ENCODE assay signal across 25 cellular contexts in the genomic region with DNA sequence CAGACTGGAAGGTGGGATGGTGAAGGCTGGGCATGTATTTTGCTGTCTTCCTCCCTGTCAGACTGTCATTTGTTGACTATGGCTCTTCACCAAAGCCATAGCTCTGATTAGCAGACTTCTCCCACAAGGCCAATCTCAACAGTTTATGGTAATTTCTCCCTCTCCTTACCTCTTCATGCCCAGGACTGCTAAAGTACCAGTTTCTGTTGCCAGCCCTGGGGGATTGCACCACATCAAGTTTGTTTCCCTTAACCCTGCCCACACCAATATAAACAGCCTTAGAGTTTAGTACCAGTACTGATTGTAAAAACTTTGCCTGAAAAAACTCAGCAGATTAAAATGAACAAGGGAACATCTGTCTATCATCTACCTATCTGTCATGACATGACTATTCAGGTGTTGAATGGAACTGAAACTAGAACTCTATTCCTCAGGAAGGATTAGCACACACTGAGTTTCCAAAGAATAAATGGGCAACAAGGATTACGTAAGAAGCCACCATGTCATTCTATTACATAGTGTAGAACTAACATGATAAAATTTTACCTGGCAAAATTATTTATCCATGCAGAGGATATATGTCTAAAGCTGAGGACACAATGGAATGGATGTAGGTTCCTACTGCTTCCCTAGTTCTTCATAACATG. TPM values are rescaled to one million over a fixed set of nuclear protein-coding genes. Genes with fewer than 3 reads are reported as not detected.
DNase-seq lines count a peak whose midpoint lies in the region; ATAC-seq, FAIRE-seq and TF ChIP-seq lines count a peak whose summit lies in the region.
"Had no signal": no experiment of that assay in that cellular context is flagged by ENCODE, and none has a peak within 500 bp of the region (broad histone marks: within the 10 kb centered on the region; RNA-seq: fewer than 3 reads in every experiment).

No MANE protein-coding gene starts in this region.

- H4K20me1 ChIP-seq in K562 (replicated peaks; ENCODE audit: control insufficient read depth, insufficient read depth, low read length), result no peaks in the 10 kb centered on the region

- TF ChIP-seq EP300 in K562 (IDR thresholded peaks at IDR 0.05; ENCODE audit: low read length) (no peak), tibial nerve (IDR thresholded peaks at IDR 0.05) (no peak)

- TF ChIP-seq POLR2A in K562 (conservative IDR thresholded peaks at IDR 0.05), result no peak
- TF ChIP-seq POLR2A in tibial nerve (IDR thresholded peaks at IDR 0.05), result no peak

- H3K36me3 Mint-ChIP-seq in CD14-positive monocyte, result peaks cover 76 to 96% of the 10 kb centered on the region in 2 donors
- peaks cover 30% of the 10 kb centered on the region for H3K36me3 Mint-ChIP-seq in progenitor cell of endocrine pancreas (ENCODE audit: insufficient read depth)

- TF ChIP-seq CTCF in CD14-positive monocyte (IDR thresholded peaks at IDR 0.05) (no peak), K562 (IDR thresholded peaks at IDR 0.05 in 2 of 3, conservative IDR thresholded peaks at IDR 0.05 in 1 of 3; ENCODE audit: insufficient read depth in 2 of 3, low read depth in 1 of 3, low read length in 3 of 3) (no peak), left lung (IDR thresholded peaks at IDR 0.05) (no peak), progenitor cell of endocrine pancreas (IDR thresholded peaks at IDR 0.05; ENCODE audit: unreplicated experiment) (no peak), GM20000 (IDR thresholded peaks at IDR 0.05; ENCODE audit: extremely low read depth, missing control alignments) (no peak), tibial nerve (IDR thresholded peaks at IDR 0.05) (no peak)

- H3K9me1 ChIP-seq in K562 (ENCODE audit: control insufficient read depth, insufficient read depth, low read length), result no peaks in the 10 kb centered on the region

- no peaks in the 10 kb centered on the region for H3K27me3 ChIP-seq in K562 (ENCODE audit: control insufficient read depth in 2 of 2, insufficient read depth in 2 of 2, low read length in 2 of 2)
- no peaks in the 10 kb centered on the region for H3K27me3 ChIP-seq in left lung
- H3K27me3 ChIP-seq in tibial nerve, result no peaks in the 10 kb centered on the region

- CTCF ChIA-PET in K562 (lab: Yijun Ruan, JAX; ENCODE audit: low intra/inter-chr PET ratio), result no interaction called here

- DNase-seq in CD14-positive monocyte (ENCODE audit: low spot score), result no peak
- no peak for DNase-seq in K562 (ENCODE audit: extremely low read depth in 1 of 4, low spot score in 3 of 4)
- no peak for DNase-seq in left lung
- DNase-seq in progenitor cell of endocrine pancreas (ENCODE audit: low spot score, unreplicated experiment), result no peak
- no peak for DNase-seq in caudate nucleus (lab: John Stamatoyannopoulos, UW)
- no peak for DNase-seq in GM20000 (ENCODE audit: low spot score)
- DNase-seq in tibial nerve (ENCODE audit: low spot score in 2 of 2), result no peak
- DNase-seq: CD4-positive, alpha-beta memory T cell; DMS53; EL; GOT3; Kasumi-1; MM.1S; NCI-H1694 treated with DMSO at 0.1 percent for 48 hours; NCI-H2107; NCI-H510A; NCI-H748 treated with DMSO at 0.1 percent for 48 hours had no signal

- H3K27me3 Mint-ChIP-seq in CD14-positive monocyte (ENCODE audit: low read depth in 3 of 3) (no peaks in the 10 kb centered on the region), progenitor cell of endocrine pancreas (no peaks in the 10 kb centered on the region)
- H3K27me3 Mint-ChIP-seq: CD4-positive, alpha-beta memory T cell; IgD-negative memory B cell had no signal

- no TSS peak for BruUV-seq in K562 (replicated peaks; lab: Mats Ljungman, UMichigan)

- H2AFZ ChIP-seq in K562 (ENCODE audit: low read depth, low read length), result no peak overlapping the region

- no peak overlapping the region for H3K4me2 ChIP-seq in K562 (ENCODE audit: insufficient read depth, low read length)

- H3K4me3 ChIP-seq in K562 (no peak overlapping the region), left lung (no peak overlapping the region), tibial nerve (no peak overlapping the region)

- peaks cover 15% of the 10 kb centered on the region for H3K4me1 Mint-ChIP-seq in CD14-positive monocyte
- H3K4me1 Mint-ChIP-seq in progenitor cell of endocrine pancreas (ENCODE audit: low read depth), result peaks cover 3% of the 10 kb centered on the region

- H3K27ac Mint-ChIP-seq in CD14-positive monocyte (peak overlapping the region in 4 of 7 donors; percentile 33 to 75 (median 56)), progenitor cell of endocrine pancreas (peak overlapping the region; percentile 28)

- no peaks in the 10 kb centered on the region for H3K9me3 Mint-ChIP-seq in CD14-positive monocyte
- no peaks in the 10 kb centered on the region for H3K9me3 Mint-ChIP-seq in progenitor cell of endocrine pancreas (ENCODE audit: low read depth)
- H3K9me3 Mint-ChIP-seq: CD4-positive, alpha-beta memory T cell; IgD-negative memory B cell had no signal

- WGBS in K562 (ENCODE audit: insufficient coverage, low coverage, missing lambda C conversion rate), result 75% methylated on average over 1 of the region's 1 CpG
- 97 to 100% methylated on average over 1 of the region's 1 CpG for WGBS in tibial nerve, 2 donors

- no peak for FAIRE-seq in K562 (lab: Jason Lieb, UNC)
- FAIRE-seq: A204.1, GM12891, GM19239, RCC 7860 had no signal

- H3K27ac ChIP-seq in K562 (ENCODE audit: extremely low read depth, low read depth, low read length) (no peak overlapping the region), left lung (peak overlapping the region in 1 of 2 donors; percentile 9), caudate nucleus (ENCODE audit: low read depth, low read length) (no peak overlapping the region), tibial nerve (peak overlapping the region in 2 of 4 donors; percentile 7 to 24)

- no peak overlapping the region for H3K9ac ChIP-seq in K562 (ENCODE audit: insufficient read depth in 1 of 2, low read depth in 2 of 2, low read length in 2 of 2)

- H3K4me1 ChIP-seq in K562 (replicated peaks in 1 of 2; ENCODE audit: control insufficient read depth in 2 of 2, insufficient read depth in 2 of 2, low read length in 2 of 2), result no peaks in the 10 kb centered on the region
- H3K4me1 ChIP-seq in left lung, result peaks cover 0 to 14% of the 10 kb centered on the region in 2 donors
- peaks cover 0 to 17% (median 0%) of the 10 kb centered on the region in 4 donors for H3K4me1 ChIP-seq in tibial nerve

- TF ChIP-seq RAD21 in K562 (CRISPR knock-in tag; conservative IDR thresholded peaks at IDR 0.05 in 1 of 2, IDR thresholded peaks at IDR 0.05 in 1 of 2), result no peak

- H3K36me3 ChIP-seq in K562 (ENCODE audit: control insufficient read depth, insufficient read depth, low read length) (peaks cover 77% of the 10 kb centered on the region), left lung (peaks cover 0 to 94% of the 10 kb centered on the region in 2 donors), tibial nerve (peaks cover 0 to 50% (median 11%) of the 10 kb centered on the region in 3 donors)

- no peak overlapping the region for H3K4me3 Mint-ChIP-seq in CD14-positive monocyte
- H3K4me3 Mint-ChIP-seq in progenitor cell of endocrine pancreas (ENCODE audit: low read depth), result no peak overlapping the region
- H3K4me3 Mint-ChIP-seq: CD4-positive, alpha-beta memory T cell had no signal

- H3K79me2 ChIP-seq in K562 (ENCODE audit: control insufficient read depth, insufficient read depth, low read length), result no peaks in the 10 kb centered on the region

- ATAC-seq in K562, result no peak
- ATAC-seq in left lung, result peak; percentile 33
- no peak for ATAC-seq in activated CD4-positive, CD25-positive, alpha-beta regulatory T cell treated with anti-CD3 and anti-CD28 coated beads, Interleukin-2, amount 50 U/mL, for 24 hours
- ATAC-seq: HCT116, Right ventricle myocardium inferior had no signal

- in situ Hi-C loops in K562 (cut with MboI), result no loop called here

- POLR2A ChIA-PET in K562 (lab: Yijun Ruan, JAX), result no interaction called here

- H3K9me3 ChIP-seq in K562 (replicated peaks; ENCODE audit: control insufficient read depth, insufficient read depth, low read depth, low read length) (no peaks in the 10 kb centered on the region), left lung (no peaks in the 10 kb centered on the region), tibial nerve (no peaks in the 10 kb centered on the region)

- intact Hi-C loops in CD14-positive monocyte (cut with micrococcal nuclease) (no loop called here), K562 (cut with micrococcal nuclease) (no loop called here), left lung (cut with DNase I) (no loop called here)

TF ChIP-seq in K562, 482 proteins besides CTCF, POLR2A, EP300 and RAD21 (continues in another document):
- 0 out of 2 replicates have a peak, but pooled peaks have one; percentile 14 for TF ChIP-seq CEBPB (tag; IDR thresholded peaks at IDR 0.05)

RNA-seq across cellular contexts. Expression of a gene that starts 13.7 kb away (rescaled TPM):
- polyA plus RNA-seq in CD14-positive monocyte (1 to 10 TPM; 6.9 to 8.7 TPM), K562 (2011; rRNA removed) (29.7 and 35.5 TPM in 2 replicates), K562 (2014; fragmentation: Illumina TruSeq; extraction: Trizol) (20.9 and 23.8 TPM in 2 replicates), K562 (2014; fragmentation: Nextera tagmentation; extraction: Ambion mirVana) (10 to 100 TPM in 1 of 2 experiments, 1 to 10 TPM in 1; 9.9 to 10.8 TPM), K562 (2014; rRNA removed) (16.6 and 17.3 TPM in 2 replicates)
- total RNA-seq in K562 (2011; cell fraction: chromatin; rRNA removed; ENCODE audit: low replicate concordance), result 20.5 and 72.9 TPM in 2 replicates
- total RNA-seq in K562 (2011; cell fraction: nucleolus; rRNA removed), result 7.5 and 10.5 TPM in 2 replicates
- total RNA-seq in K562 (2011; cell fraction: nucleoplasm; rRNA removed), result 30.0 and 48.2 TPM in 2 replicates
- total RNA-seq in K562 (2014; rRNA removed) (19.7 and 20.0 TPM in 2 replicates), K562 (2014; rRNA removed; fragmentation: Illumina TruSeq; extraction: Trizol) (28.8 and 42.9 TPM in 2 replicates), K562 (2015; rRNA removed; fragmentation: Illumina TruSeq; extraction: Trizol) (28.3 and 28.7 TPM in 2 replicates), K562 (2021) (19.2 and 20.1 TPM in 2 replicates), left lung (10 to 100 TPM; 47.5 to 53.2 TPM), progenitor cell of endocrine pancreas (28.7 and 36.1 TPM in 2 replicates), tibial nerve (10 to 100 TPM; 42.4 to 93.8 (median 61.1) TPM)
- polyA plus RNA-seq in K562 (2011; cell fraction: cytosol; rRNA removed), result 5.4 and 14.7 TPM in 2 replicates
- 11.1 and 17.5 TPM in 2 replicates for polyA plus RNA-seq in K562 (2011; cell fraction: nucleus; rRNA removed)
- polyA plus RNA-seq in K562 (2012), result 18.8 and 23.4 TPM in 2 replicates
- 40.5 and 45.0 TPM in 2 replicates for polyA minus RNA-seq in K562 (2011; rRNA and poly(A)+ RNA removed)
- 7.8 and 15.2 TPM in 2 replicates for polyA minus RNA-seq in K562 (2011; cell fraction: cytosol; rRNA and poly(A)+ RNA removed)
- 21.0 and 39.5 TPM in 2 replicates for polyA minus RNA-seq in K562 (2011; cell fraction: nucleus; rRNA and poly(A)+ RNA removed)
